ENCODE assay signal across 9 cellular contexts in genomic region chr15:41969851-41970431, GRCh38. TPM values are rescaled to one million over a fixed set of nuclear protein-coding genes. Genes with fewer than 3 reads are reported as not detected.
A peak's percentile ranks its signal among the peaks of the same experiment; 100 is the strongest.
DNase-seq lines count a peak whose midpoint lies in the region; ATAC-seq and TF ChIP-seq lines count a peak whose summit lies in the region.
"Had no signal": no experiment of that assay in that cellular context is flagged by ENCODE, and none has a peak within 500 bp of the region (broad histone marks: within the 10 kb centered on the region; RNA-seq: fewer than 3 reads in every experiment).

No MANE protein-coding gene starts in this region.

- H3K4me3 ChIP-seq in lower lobe of right lung: peak overlapping the region; percentile 94

- H3K4me1 ChIP-seq in lower lobe of right lung: peaks cover 65% of the 10 kb centered on the region

- H3K9me3 Mint-ChIP-seq in activated T-helper 2 cell treated with anti-CD3 and anti-CD28 coated beads, Interferon-gamma antibody, Interleukin-2, Interleukin-4, amounts not matched to agents 10 μg/mL and 5 μg/mL and 100 μg/mL, durations not matched to agents 14 hours and 24 hours and 36 hours: no peaks in the 10 kb centered on the region

- ATAC-seq in lower lobe of right lung (no peak), GM19455 (IDR thresholded peaks at IDR 0.05; ENCODE audit: unreplicated experiment) (no peak)

- no peaks in the 10 kb centered on the region for H3K9me3 ChIP-seq in lower lobe of right lung

- H3K4me1 Mint-ChIP-seq in activated T-helper 2 cell treated with anti-CD3 and anti-CD28 coated beads, Interferon-gamma antibody, Interleukin-2, Interleukin-4, amounts not matched to agents 10 μg/mL and 5 μg/mL and 100 μg/mL, durations not matched to agents 14 hours and 24 hours and 36 hours (ENCODE audit: low read depth): peaks cover 56% of the 10 kb centered on the region

- peaks cover 3% of the 10 kb centered on the region for H3K36me3 Mint-ChIP-seq in activated T-helper 2 cell treated with anti-CD3 and anti-CD28 coated beads, Interferon-gamma antibody, Interleukin-2, Interleukin-4, amounts not matched to agents 10 μg/mL and 5 μg/mL and 100 μg/mL, durations not matched to agents 14 hours and 24 hours and 36 hours (ENCODE audit: low read depth)

- peak overlapping the region; percentile 68 for H3K27ac Mint-ChIP-seq in activated T-helper 2 cell treated with anti-CD3 and anti-CD28 coated beads, Interferon-gamma antibody, Interleukin-2, Interleukin-4, amounts not matched to agents 10 μg/mL and 5 μg/mL and 100 μg/mL, durations not matched to agents 14 hours and 24 hours and 36 hours

- H3K36me3 ChIP-seq in lower lobe of right lung: no peaks in the 10 kb centered on the region

- H3K27me3 Mint-ChIP-seq in activated T-helper 2 cell treated with anti-CD3 and anti-CD28 coated beads, Interferon-gamma antibody, Interleukin-2, Interleukin-4, amounts not matched to agents 10 μg/mL and 5 μg/mL and 100 μg/mL, durations not matched to agents 14 hours and 24 hours and 36 hours (ENCODE audit: low read depth): peaks cover 7% of the 10 kb centered on the region

- DNase-seq in stimulated activated CD4-positive, alpha-beta T cell treated with anti-CD3 and anti-CD28 coated beads, Interleukin-4, amount 100 ng/mL, for 24 hours: peak; percentile 17
- no peak for DNase-seq in stimulated activated CD4-positive, alpha-beta T cell treated with anti-CD3 and anti-CD28 coated beads, Interleukin-12 subunit alpha, Interleukin-12 subunit beta, amount 100 ng/mL, for 4 hours
- DNase-seq in activated T-helper 2 cell treated with anti-CD3 and anti-CD28 coated beads, Interferon-gamma antibody, Interleukin-2, Interleukin-4, amounts not matched to agents 10 μg/mL and 5 μg/mL and 100 μg/mL, durations not matched to agents 14 hours and 24 hours and 36 hours (ENCODE audit: low spot score): peak; percentile 29
- DNase-seq in lower lobe of right lung (no peak), NCI-H187 treated with DMSO at 0.1 percent for 48 hours (lab: John Stamatoyannopoulos, UW) (no peak), DMS53 treated with DMSO at 0.1 percent for 48 hours (lab: John Stamatoyannopoulos, UW; ENCODE audit: unreplicated experiment) (no peak), 8988T (no peak)
- DNase-seq: activated CD4-positive, CD25-positive, alpha-beta regulatory T cell treated with anti-CD3 and anti-CD28 coated beads, Interleukin-2, amount 50 U/mL, for 72 hours had no signal

- TF ChIP-seq CTCF in lower lobe of right lung (IDR thresholded peaks at IDR 0.05): no peak

- peak overlapping the region; percentile 96 for H3K27ac ChIP-seq in lower lobe of right lung

- peak overlapping the region; percentile 64 for H3K4me3 Mint-ChIP-seq in activated T-helper 2 cell treated with anti-CD3 and anti-CD28 coated beads, Interferon-gamma antibody, Interleukin-2, Interleukin-4, amounts not matched to agents 10 μg/mL and 5 μg/mL and 100 μg/mL, durations not matched to agents 14 hours and 24 hours and 36 hours (ENCODE audit: low read depth)

- intact Hi-C loops in activated T-helper 2 cell treated with anti-CD3 and anti-CD28 coated beads, Interferon-gamma antibody, Interleukin-2, Interleukin-4, amounts not matched to agents 10 μg/mL and 5 μg/mL and 100 μg/mL, durations not matched to agents 14 hours and 24 hours and 36 hours (cut with micrococcal nuclease): loop anchor here (2.0 to 5.0 kb wide), 2 partner anchors 143 to 195 kb away; partner anchors contain the start of genes JMJD7 and MAPKBP1
- intact Hi-C loops in lower lobe of right lung (cut with DNase I): no loop called here

- no peaks in the 10 kb centered on the region for H3K27me3 ChIP-seq in lower lobe of right lung (ENCODE audit: low read depth)

RNA-seq across cellular contexts. Expression of gene EHD4, which starts 2.4 kb away (rescaled TPM):
- 22.3 and 22.7 TPM in 2 replicates for total RNA-seq in activated T-helper 2 cell treated with anti-CD3 and anti-CD28 coated beads, Interferon-gamma antibody, Interleukin-2, Interleukin-4, amounts not matched to agents 10 μg/mL and 5 μg/mL and 100 μg/mL, durations not matched to agents 14 hours and 24 hours and 36 hours
- 35.0 TPM for total RNA-seq in lower lobe of right lung

RNA-seq across cellular contexts. Expression of gene PLA2G4E, which starts 50.9 kb away (rescaled TPM):
- total RNA-seq in activated T-helper 2 cell treated with anti-CD3 and anti-CD28 coated beads, Interferon-gamma antibody, Interleukin-2, Interleukin-4, amounts not matched to agents 10 μg/mL and 5 μg/mL and 100 μg/mL, durations not matched to agents 14 hours and 24 hours and 36 hours: not detected in 2 replicates
- 1.1 TPM for total RNA-seq in lower lobe of right lung

Comparison
In these comparisons a context has a peak if more than half of its experiments do, and no peak if none do; other contexts are left out.
1. DNase-seq: peak in stimulated activated CD4-positive, alpha-beta T cell treated with anti-CD3 and anti-CD28 coated beads, Interleukin-4, amount 100 ng/mL, for 24 hours (single experiment) and activated T-helper 2 cell treated with anti-CD3 and anti-CD28 coated beads, Interferon-gamma antibody, Interleukin-2, Interleukin-4, amounts not matched to agents 10 μg/mL and 5 μg/mL and 100 μg/mL, durations not matched to agents 14 hours and 24 hours and 36 hours (single experiment); none in stimulated activated CD4-positive, alpha-beta T cell treated with anti-CD3 and anti-CD28 coated beads, Interleukin-12 subunit alpha, Interleukin-12 subunit beta, amount 100 ng/mL, for 4 hours (single experiment), lower lobe of right lung (single experiment), NCI-H187 treated with DMSO at 0.1 percent for 48 hours (single experiment), DMS53 treated with DMSO at 0.1 percent for 48 hours (single experiment) and 8988T (single experiment).